Comparison of ENCODE assay signal across 19 cellular contexts in the genomic region with DNA sequence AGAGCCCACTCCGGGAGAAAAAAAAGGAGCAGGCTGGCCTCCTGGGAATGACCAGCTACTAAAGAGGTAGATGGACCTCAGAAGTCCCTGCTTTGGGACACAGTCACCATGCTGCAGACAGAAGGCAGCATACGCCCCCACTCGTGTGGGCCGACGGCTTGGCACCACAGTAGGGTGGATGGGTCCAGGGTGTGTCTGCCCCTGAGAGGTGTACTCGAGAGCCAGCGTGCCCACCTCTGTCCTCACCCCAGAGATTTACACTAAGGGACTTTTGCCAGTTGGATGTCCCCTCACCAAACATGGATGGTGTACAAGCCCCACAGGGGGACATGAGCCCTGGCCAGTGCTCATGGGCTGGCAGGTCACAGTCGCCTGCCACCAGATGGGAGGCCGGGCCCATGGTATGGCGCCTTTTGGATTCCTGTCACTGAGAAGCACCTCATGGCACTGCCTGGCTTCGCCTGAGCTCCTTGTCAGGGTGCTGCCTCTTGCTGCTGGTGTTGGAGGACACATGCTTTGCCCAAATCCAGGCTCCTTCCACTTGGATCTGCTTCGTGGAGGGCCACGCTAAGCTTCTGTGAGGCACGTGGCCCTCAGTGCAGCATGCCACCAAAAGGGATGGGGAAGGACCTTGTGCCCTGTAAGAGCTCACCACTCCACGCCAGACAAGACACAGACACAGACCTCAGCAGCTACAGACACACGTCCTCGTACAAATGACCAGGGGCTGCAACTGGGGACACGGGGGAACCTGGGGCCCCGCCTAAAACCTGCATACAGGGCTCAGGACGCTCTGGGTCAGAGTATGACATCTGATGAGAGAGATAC. TPM values are rescaled to one million over a fixed set of nuclear protein-coding genes. Genes with fewer than 3 reads are reported as not detected.
A peak's percentile ranks its signal among the peaks of the same experiment; 100 is the strongest.
DNase-seq lines count a peak whose midpoint lies in the region; ATAC-seq and TF ChIP-seq lines count a peak whose summit lies in the region.
"Had no signal": no experiment of that assay in that cellular context is flagged by ENCODE, and none has a peak within 500 bp of the region (broad histone marks: within the 10 kb centered on the region; RNA-seq: fewer than 3 reads in every experiment).

No MANE protein-coding gene starts in this region.

- no peak for TF ChIP-seq POLR2A in uterus (IDR thresholded peaks at IDR 0.05)

- H2BK12ac ChIP-seq in trophoblast cell (ENCODE audit: low read length): no peak overlapping the region

- H3K4me2 ChIP-seq in trophoblast cell (ENCODE audit: low read length): no peak overlapping the region
- H3K4me2 ChIP-seq: KMS-11 had no signal

- H3K27ac ChIP-seq in heart right ventricle (peak overlapping the region in 9 of 10 donors; percentile 84 to 94 (median 92)), dorsolateral prefrontal cortex (peak overlapping the region in 50 of 59 donors; percentile 1 to 90 (median 78)), trophoblast cell (ENCODE audit: low read depth, low read length) (no peak overlapping the region), uterus (peak overlapping the region; percentile 83 to 89)
- H3K27ac ChIP-seq: KMS-11, VCaP had no signal

- intact Hi-C loops in heart right ventricle (cut with DNase I): loop anchor here in 4 of 10 donors (5.0 to 10.0 kb wide), 4 partner anchors 33 to 141 kb away; partner anchors contain the start of gene SYDE1 (in 1 of the 4)
- intact Hi-C loops in left ventricle myocardium superior (cut with micrococcal nuclease): no loop called here
- intact Hi-C loops in dorsolateral prefrontal cortex (cut with DNase I): no loop called here
- intact Hi-C loops in uterus (cut with DNase I; ENCODE audit: low total_unique reads): no loop called here

- no peak overlapping the region for H4K91ac ChIP-seq in trophoblast cell (ENCODE audit: low read depth, low read length)

- no peaks in the 10 kb centered on the region for H3K9me3 ChIP-seq in heart right ventricle
- no peaks in the 10 kb centered on the region for H3K9me3 ChIP-seq in trophoblast cell (ENCODE audit: insufficient read depth, low read depth, low read length)
- no peaks in the 10 kb centered on the region for H3K9me3 ChIP-seq in uterus

- H2AFZ ChIP-seq in trophoblast cell (ENCODE audit: insufficient read depth, low read length, poor library complexity): no peak overlapping the region

- DNase-seq in heart right ventricle (no peak), left ventricle myocardium superior (no peak), dorsolateral prefrontal cortex (no peak), trophoblast cell (no peak), uterus (no peak), NCI-H524 (lab: John Stamatoyannopoulos, UW) (no peak), ecto neural progenitor cell (ENCODE audit: low spot score) (no peak), GM03348 (ENCODE audit: low spot score) (no peak)
- DNase-seq: activated effector memory CD4-positive, alpha-beta T cell treated with anti-CD3 and anti-CD28 coated beads, Interleukin-2, amount 50 U/mL, for 16 hours; effector CD8-positive, alpha-beta T cell; NCI-H1092 treated with DMSO at 0.1 percent for 48 hours; NCI-H748 treated with DMSO at 0.1 percent for 48 hours; retina; stimulated activated CD8-positive, alpha-beta memory T cell treated with anti-CD3 and anti-CD28 coated beads, Interleukin-4, amount 100 ng/mL, for 48 hours had no signal

- no peak overlapping the region for H4K12ac ChIP-seq in trophoblast cell (ENCODE audit: low read depth, low read length)

- 88 to 89% methylated on average over 20 of the region's 20 CpGs for WGBS in heart right ventricle, 2 donors
- WGBS in trophoblast cell (ENCODE audit: extremely low coverage, insufficient coverage, insufficient read length): no CpG with 5 or more reads among the region's 20 CpGs

- peak overlapping the region; percentile 8 for H3K18ac ChIP-seq in trophoblast cell (ENCODE audit: low read length)

- H3K4me1 ChIP-seq in heart right ventricle (peaks cover 34 to 77% (median 56%) of the 10 kb centered on the region in 9 donors), trophoblast cell (ENCODE audit: control insufficient read depth in 1 of 2, insufficient read depth in 2 of 2, low read length in 2 of 2) (peaks cover 20 to 21% of the 10 kb centered on the region in 2 experiments), uterus (peaks cover 20 to 48% of the 10 kb centered on the region in 2 donors)

- no peak overlapping the region for H4K8ac ChIP-seq in trophoblast cell (ENCODE audit: low read depth, low read length)

- no peak overlapping the region for H2BK120ac ChIP-seq in trophoblast cell (ENCODE audit: insufficient read depth, low read length, poor library complexity)

- H2AK5ac ChIP-seq in trophoblast cell (ENCODE audit: low read length): no peak overlapping the region

- H3K36me3 ChIP-seq in heart right ventricle: peaks cover 0 to 94% (median 33%) of the 10 kb centered on the region in 9 donors
- peaks cover 82% of the 10 kb centered on the region in 2 experiments for H3K36me3 ChIP-seq in trophoblast cell (ENCODE audit: control insufficient read depth in 1 of 2, insufficient read depth in 2 of 2, low read length in 2 of 2)
- H3K36me3 ChIP-seq in uterus: no peaks in the 10 kb centered on the region

- ATAC-seq in heart right ventricle (no peak), left ventricle myocardium superior (no peak)
- ATAC-seq: Panc1 had no signal

- no peak for TF ChIP-seq CTCF in heart right ventricle (IDR thresholded peaks at IDR 0.05)
- TF ChIP-seq CTCF in dorsolateral prefrontal cortex (IDR thresholded peaks at IDR 0.05 in 54 of 56, conservative IDR thresholded peaks at IDR 0.05 in 2 of 56; ENCODE audit: low read depth in 1 of 56, partially characterized antibody in 56 of 56): no peak
- TF ChIP-seq CTCF in uterus (IDR thresholded peaks at IDR 0.05): no peak

- H3K23ac ChIP-seq in trophoblast cell (ENCODE audit: low read length): no peak overlapping the region

- no peaks in the 10 kb centered on the region for H3K27me3 ChIP-seq in heart right ventricle
- no peaks in the 10 kb centered on the region for H3K27me3 ChIP-seq in dorsolateral prefrontal cortex
- no peaks in the 10 kb centered on the region for H3K27me3 ChIP-seq in trophoblast cell (ENCODE audit: insufficient read depth, low read length)
- no peaks in the 10 kb centered on the region for H3K27me3 ChIP-seq in uterus

- no peak overlapping the region for H3K14ac ChIP-seq in trophoblast cell (ENCODE audit: low read length)

- H2BK5ac ChIP-seq in trophoblast cell (ENCODE audit: low read depth, low read length, poor library complexity): no peak overlapping the region

- H3K79me2 ChIP-seq in trophoblast cell (ENCODE audit: control insufficient read depth, insufficient read depth, low read length, poor library complexity): peaks cover 4% of the 10 kb centered on the region

- H3K4ac ChIP-seq in trophoblast cell (ENCODE audit: low read depth, low read length): no peak overlapping the region

- H3K9ac ChIP-seq in trophoblast cell (ENCODE audit: low read length): no peak overlapping the region
- H3K9ac ChIP-seq: KMS-11 had no signal

- H3K4me3 ChIP-seq in heart right ventricle (no peak overlapping the region), dorsolateral prefrontal cortex (no peak overlapping the region), trophoblast cell (ENCODE audit: low read depth, low read length) (no peak overlapping the region), uterus (no peak overlapping the region)

- H3K79me1 ChIP-seq in trophoblast cell (ENCODE audit: low read length): peaks cover 12% of the 10 kb centered on the region

RNA-seq across cellular contexts. Expression of gene EPHX3, which starts 13.3 kb away (rescaled TPM):
- total RNA-seq in heart right ventricle: under 1 TPM in 5 of 10 donors, not detected in 5; 0.15 to 0.32 (median 0.17) TPM
- polyA plus RNA-seq in heart right ventricle: under 1 TPM in 1 of 2 donors, not detected in 1; 0.20 TPM
- not detected for total RNA-seq in left ventricle myocardium superior
- total RNA-seq in dorsolateral prefrontal cortex: 1 to 10 TPM in 1 of 120 experiments, under 1 TPM in 39, not detected in 80; 0.20 to 1.3 (median 0.42) TPM
- 4.4 and 4.7 TPM in 2 replicates for polyA plus RNA-seq in trophoblast cell (2013)
- under 1 TPM in 2 of 4 donors, not detected in 2; 0.35 to 0.64 TPM for total RNA-seq in uterus
- total RNA-seq: myocyte had no signal
- polyA plus RNA-seq: AG04450 had no signal

RNA-seq across cellular contexts. Expression of gene NOTCH3, which starts 44.8 kb away (rescaled TPM):
- 10 to 100 TPM; 21.4 to 45.5 (median 35.3) TPM for total RNA-seq in heart right ventricle
- polyA plus RNA-seq in heart right ventricle: 10 to 100 TPM; 18.7 to 21.9 TPM
- total RNA-seq in left ventricle myocardium superior: 22.8 TPM
- 10 to 100 TPM in 119 of 120 experiments, 1 to 10 TPM in 1; 9.9 to 79.9 (median 27.6) TPM for total RNA-seq in dorsolateral prefrontal cortex
- 34.4 and 37.9 TPM in 2 replicates for polyA plus RNA-seq in trophoblast cell (2013)
- total RNA-seq in uterus: 100 to 1,000 TPM in 2 of 4 donors, 10 to 100 TPM in 1, 1 to 10 TPM in 1; 9.4 to 166 (median 96.9) TPM
